Comparison of ENCODE assay signal across 16 cellular contexts in genomic region chr3:182149594-182149993, GRCh38.
DNase-seq lines count a peak whose midpoint lies in the region; ATAC-seq and TF ChIP-seq lines count a peak whose summit lies in the region.
"Had no signal": no experiment of that assay in that cellular context is flagged by ENCODE, and none has a peak within 500 bp of the region (broad histone marks: within the 10 kb centered on the region; RNA-seq: fewer than 3 reads in every experiment).

No MANE protein-coding gene starts in this region.

- H3K27ac ChIP-seq in PC-3 (ENCODE audit: low read length) (no peak overlapping the region), aorta (ENCODE audit: low read depth in 1 of 2, low read length in 2 of 2) (no peak overlapping the region)
- H3K27ac ChIP-seq: BLaER1 had no signal

- H3K4me1 ChIP-seq in PC-3 (ENCODE audit: insufficient read depth, low read length) (no peaks in the 10 kb centered on the region), aorta (ENCODE audit: control insufficient read depth in 1 of 2, insufficient read depth in 2 of 2, low read length in 2 of 2) (no peaks in the 10 kb centered on the region)
- H3K4me1 ChIP-seq: BLaER1 had no signal

- no peak for TF ChIP-seq CTCF in PC-3 (conservative IDR thresholded peaks at IDR 0.05; ENCODE audit: low read depth, low read length)
- no peak for TF ChIP-seq CTCF in epithelial cell of esophagus (IDR thresholded peaks at IDR 0.05; ENCODE audit: insufficient read depth, low read depth, low read length, missing control alignments)

- intact Hi-C loops in PC-3 (cut with micrococcal nuclease) (no loop called here), aorta (cut with DNase I) (no loop called here)

- WGBS in aorta, 2 donors: 75 to 77% methylated on average over 3 of the region's 3 CpGs

- no peaks in the 10 kb centered on the region for H3F3A ChIP-seq in PC-3 (ENCODE audit: low read length, unreplicated experiment)

- POLR2A ChIA-PET in PC-3 (lab: Charles Lee; ENCODE audit: unreplicated experiment): no interaction called here

- H3K36me3 ChIP-seq in PC-3 (ENCODE audit: low read depth, low read length) (no peaks in the 10 kb centered on the region), aorta (ENCODE audit: control insufficient read depth in 1 of 2, insufficient read depth in 2 of 2, low read length in 1 of 2) (no peaks in the 10 kb centered on the region)
- H3K36me3 ChIP-seq: BLaER1 had no signal

- no peak overlapping the region for H2AFZ ChIP-seq in PC-3 (ENCODE audit: low read length)

- H3K9me3 ChIP-seq in PC-3 (ENCODE audit: low read length) (no peaks in the 10 kb centered on the region), aorta (ENCODE audit: control insufficient read depth, low read length) (no peaks in the 10 kb centered on the region)
- H3K9me3 ChIP-seq: BLaER1 had no signal

- H4K20me1 ChIP-seq in PC-3 (ENCODE audit: low read length): no peaks in the 10 kb centered on the region
- H4K20me1 ChIP-seq: BLaER1 had no signal

- CTCF ChIA-PET in PC-3 (lab: Charles Lee): no interaction called here

- H3K9me2 ChIP-seq in PC-3 (replicated peaks; ENCODE audit: low read length): no peaks in the 10 kb centered on the region

- no peaks in the 10 kb centered on the region for H3K79me2 ChIP-seq in PC-3 (ENCODE audit: low read length)

- H3K9ac ChIP-seq in PC-3 (ENCODE audit: low read length): no peak overlapping the region
- H3K9ac ChIP-seq: BLaER1 had no signal

- DNase-seq in NCI-H2029 treated with DMSO at 0.1 percent for 48 hours (lab: John Stamatoyannopoulos, UW) (peak; percentile 33), NCI-H2029 (lab: John Stamatoyannopoulos, UW) (no peak), DMS53 (lab: John Stamatoyannopoulos, UW) (peak; percentile 67), PC-3 (peak; percentile 16), epithelial cell of esophagus (ENCODE audit: low read depth) (peak; percentile 38), aorta (no peak), HK-2 (ENCODE audit: unreplicated experiment) (no peak), NCI-H2107 treated with DMSO at 0.1 percent for 48 hours (lab: John Stamatoyannopoulos, UW; ENCODE audit: unreplicated experiment) (no peak)
- DNase-seq: 8988T; CD4-positive, alpha-beta memory T cell; DMS153; DND-41; EL; H9 had no signal

- peaks cover 32% of the 10 kb centered on the region for H3K27me3 ChIP-seq in PC-3 (ENCODE audit: low read length)
- H3K27me3 ChIP-seq in aorta (ENCODE audit: control insufficient read depth in 1 of 2, insufficient read depth in 2 of 2, low read length in 1 of 2): no peaks in the 10 kb centered on the region
- H3K27me3 ChIP-seq: BLaER1 had no signal

- BruUV-seq in PC-3 (replicated peaks; lab: Mats Ljungman, UMichigan): no TSS peak

- H3K4me3 ChIP-seq in PC-3 (ENCODE audit: low read length) (no peak overlapping the region), epithelial cell of esophagus (ENCODE audit: low read length) (no peak overlapping the region), aorta (ENCODE audit: low read length in 2 of 2) (no peak overlapping the region)
- H3K4me3 ChIP-seq: BLaER1, GM12878 had no signal

- no peak for ATAC-seq in PC-3
- no peak for ATAC-seq in aorta (ENCODE audit: low FRiP score)
- ATAC-seq: GM12878 had no signal

- H3K4me2 ChIP-seq in PC-3 (ENCODE audit: low read length): no peak overlapping the region
- H3K4me2 ChIP-seq: BLaER1 had no signal

Comparison
In these comparisons a context has a peak if more than half of its experiments do, and no peak if none do; other contexts are left out.
1. DNase-seq: peak in NCI-H2029 treated with DMSO at 0.1 percent for 48 hours (single experiment), DMS53 (single experiment), PC-3 (single experiment) and epithelial cell of esophagus (single experiment); none in NCI-H2029 (single experiment), aorta (0 of 2), HK-2 (single experiment) and NCI-H2107 treated with DMSO at 0.1 percent for 48 hours (single experiment).